Comparison of ENCODE assay signal across 15 cellular contexts in the genomic region with DNA sequence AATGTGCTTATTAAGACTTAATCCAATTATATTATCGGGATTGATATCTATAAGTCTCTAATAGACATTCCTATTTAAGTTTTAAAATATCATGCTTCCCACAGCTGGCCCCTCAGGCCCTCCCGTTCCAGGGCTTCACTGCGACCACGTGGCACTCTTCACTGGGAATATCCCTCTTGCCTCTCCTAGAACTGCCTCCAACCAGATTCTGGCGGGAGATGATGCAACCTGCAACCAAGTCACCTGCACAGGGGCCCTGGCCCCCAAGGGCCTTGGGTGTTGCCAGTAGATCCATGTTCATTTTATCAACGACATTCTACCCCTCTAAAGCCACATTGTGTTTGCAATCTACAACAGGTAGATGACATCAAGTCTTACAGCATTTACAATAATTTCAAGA. TPM values are rescaled to one million over a fixed set of nuclear protein-coding genes. Genes with fewer than 3 reads are reported as not detected.
DNase-seq lines count a peak whose midpoint lies in the region; ATAC-seq and TF ChIP-seq lines count a peak whose summit lies in the region.
"Had no signal": no experiment of that assay in that cellular context is flagged by ENCODE, and none has a peak within 500 bp of the region (broad histone marks: within the 10 kb centered on the region; RNA-seq: fewer than 3 reads in every experiment).

No MANE protein-coding gene starts in this region.

- no peak overlapping the region for H3K27ac ChIP-seq in mesenchymal stem cell (ENCODE audit: low read length, poor library complexity, severe bottlenecking)
- H3K27ac ChIP-seq: BLaER1 had no signal

- 91% methylated on average over 6 of the region's 6 CpGs for WGBS in mesenchymal stem cell

- no peak overlapping the region for H3K4me3 Mint-ChIP-seq in WTC11
- no peak overlapping the region for H3K4me3 Mint-ChIP-seq in natural killer cell treated with Interleukin-12 subunit alpha and Interleukin-12 subunit beta and Interleukin-15 and Interleukin-18, amount 100 ng/mL, for 72 hours
- H3K4me3 Mint-ChIP-seq: CD8-positive, alpha-beta memory T cell had no signal

- DNase-seq in NCI-H82 (lab: John Stamatoyannopoulos, UW) (peak; percentile 11), NCI-H82 treated with DMSO at 0.1 percent for 48 hours (lab: John Stamatoyannopoulos, UW; ENCODE audit: unreplicated experiment) (no peak), WTC11 (ENCODE audit: low spot score) (no peak), mesenchymal stem cell (no peak), ureter (ENCODE audit: low spot score) (peak; percentile 26), inferior parietal cortex (ENCODE audit: extremely low spot score) (no peak)
- DNase-seq in natural killer cell treated with Interleukin-12 subunit alpha and Interleukin-12 subunit beta and Interleukin-15 and Interleukin-18, amount 100 ng/mL, for 72 hours (ENCODE audit: low spot score): no peak
- DNase-seq: 8988T; AML-193; Caco-2; CD8-positive, alpha-beta memory T cell; DMS53; GF-D8; H7 had no signal

- H3K36me3 ChIP-seq in mesenchymal stem cell (ENCODE audit: control insufficient read depth in 1 of 2, insufficient read depth in 2 of 2, low read depth in 1 of 2, low read length in 2 of 2): peaks cover 0 to 3% of the 10 kb centered on the region in 2 experiments
- H3K36me3 ChIP-seq: BLaER1 had no signal

- ATAC-seq in WTC11: no peak
- ATAC-seq in natural killer cell treated with Interleukin-12 subunit alpha and Interleukin-12 subunit beta and Interleukin-15 and Interleukin-18, amount 100 ng/mL, for 72 hours: no peak

- H3K9me3 Mint-ChIP-seq in WTC11: no peaks in the 10 kb centered on the region
- no peaks in the 10 kb centered on the region for H3K9me3 Mint-ChIP-seq in natural killer cell treated with Interleukin-12 subunit alpha and Interleukin-12 subunit beta and Interleukin-15 and Interleukin-18, amount 100 ng/mL, for 72 hours
- H3K9me3 Mint-ChIP-seq: CD8-positive, alpha-beta memory T cell had no signal

- no peak for TF ChIP-seq CTCF in WTC11 (IDR thresholded peaks at IDR 0.05)

- no peak overlapping the region for H3K4me2 ChIP-seq in mesenchymal stem cell (ENCODE audit: low read length, poor library complexity, severe bottlenecking)
- H3K4me2 ChIP-seq: BLaER1 had no signal

- H3K18ac ChIP-seq in mesenchymal stem cell (ENCODE audit: low read depth in 1 of 2, low read length in 2 of 2): peak overlapping the region in 1 of 2 experiments; percentile 44

- POLR2A ChIA-PET in WTC11 (lab: Charles Lee): no interaction called here

- no peaks in the 10 kb centered on the region for H3K27me3 Mint-ChIP-seq in WTC11 (ENCODE audit: low read depth)
- peaks cover 17 to 19% of the 10 kb centered on the region in 2 donors for H3K27me3 Mint-ChIP-seq in natural killer cell treated with Interleukin-12 subunit alpha and Interleukin-12 subunit beta and Interleukin-15 and Interleukin-18, amount 100 ng/mL, for 72 hours

- H3K27me3 ChIP-seq in mesenchymal stem cell (ENCODE audit: control insufficient read depth in 1 of 2, insufficient read depth in 1 of 2, low read length in 2 of 2): no peaks in the 10 kb centered on the region
- H3K27me3 ChIP-seq: BLaER1 had no signal

- H3K79me1 ChIP-seq in mesenchymal stem cell (replicated peaks; ENCODE audit: low read length, poor library complexity, severe bottlenecking): peaks cover 12% of the 10 kb centered on the region

- no peak overlapping the region for H4K91ac ChIP-seq in mesenchymal stem cell (ENCODE audit: low read length)

- no peak overlapping the region for H3K27ac Mint-ChIP-seq in WTC11
- no peak overlapping the region for H3K27ac Mint-ChIP-seq in natural killer cell treated with Interleukin-12 subunit alpha and Interleukin-12 subunit beta and Interleukin-15 and Interleukin-18, amount 100 ng/mL, for 72 hours
- H3K27ac Mint-ChIP-seq: CD8-positive, alpha-beta memory T cell had no signal

- H2BK120ac ChIP-seq in mesenchymal stem cell (ENCODE audit: low read depth, low read length): no peak overlapping the region

- no peak overlapping the region for H2AFZ ChIP-seq in mesenchymal stem cell (ENCODE audit: low read depth, low read length)

- no peaks in the 10 kb centered on the region for H3K36me3 Mint-ChIP-seq in WTC11
- no peaks in the 10 kb centered on the region for H3K36me3 Mint-ChIP-seq in natural killer cell treated with Interleukin-12 subunit alpha and Interleukin-12 subunit beta and Interleukin-15 and Interleukin-18, amount 100 ng/mL, for 72 hours
- H3K36me3 Mint-ChIP-seq: CD8-positive, alpha-beta memory T cell had no signal

- no peak overlapping the region for H2BK5ac ChIP-seq in mesenchymal stem cell (ENCODE audit: low read depth, low read length, poor library complexity, severe bottlenecking)

- peaks cover 24% of the 10 kb centered on the region for H3K4me1 Mint-ChIP-seq in WTC11
- H3K4me1 Mint-ChIP-seq in natural killer cell treated with Interleukin-12 subunit alpha and Interleukin-12 subunit beta and Interleukin-15 and Interleukin-18, amount 100 ng/mL, for 72 hours (ENCODE audit: low read depth in 2 of 2): no peaks in the 10 kb centered on the region
- H3K4me1 Mint-ChIP-seq: CD8-positive, alpha-beta memory T cell had no signal

- peak overlapping the region; percentile 57 for H2BK15ac ChIP-seq in mesenchymal stem cell (ENCODE audit: low read depth, poor library complexity, severe bottlenecking)

- H3K4me3 ChIP-seq in mesenchymal stem cell (ENCODE audit: insufficient read depth in 1 of 2, low read depth in 1 of 2, low read length in 2 of 2): no peak overlapping the region
- H3K4me3 ChIP-seq: BLaER1 had no signal

- H3K9ac ChIP-seq in mesenchymal stem cell (ENCODE audit: low read length): no peak overlapping the region
- H3K9ac ChIP-seq: BLaER1 had no signal

- H2BK12ac ChIP-seq in mesenchymal stem cell (ENCODE audit: low read length in 2 of 2): no peak overlapping the region

- no peaks in the 10 kb centered on the region for H3K9me3 ChIP-seq in mesenchymal stem cell (ENCODE audit: control insufficient read depth, low read length)
- H3K9me3 ChIP-seq: Caco-2 had no signal

- H3K14ac ChIP-seq in mesenchymal stem cell (ENCODE audit: low read length in 2 of 2): no peak overlapping the region

- CTCF ChIA-PET in WTC11 (lab: Charles Lee): no interaction called here

- no peak overlapping the region for H3K23ac ChIP-seq in mesenchymal stem cell (ENCODE audit: low read length in 2 of 2)

- H3K4me1 ChIP-seq in mesenchymal stem cell (ENCODE audit: control insufficient read depth, insufficient read depth, low read depth, low read length): no peaks in the 10 kb centered on the region
- H3K4me1 ChIP-seq: BLaER1, Caco-2 had no signal

- H2AK5ac ChIP-seq in mesenchymal stem cell (ENCODE audit: low read length, severe bottlenecking): no peak overlapping the region

- H3K4ac ChIP-seq in mesenchymal stem cell (ENCODE audit: low read depth in 1 of 2, low read length in 2 of 2): no peak overlapping the region

- H4K8ac ChIP-seq in mesenchymal stem cell (ENCODE audit: low read length): no peak overlapping the region

TF ChIP-seq in WTC11, 78 proteins besides CTCF, POLR2A, EP300 and RAD21:
- TF ChIP-seq SMAD3 (CRISPR knock-in tag; IDR thresholded peaks at IDR 0.05; ENCODE audit: borderline replicate concordance): no peak
- TF ChIP-seq, protein P1, sequence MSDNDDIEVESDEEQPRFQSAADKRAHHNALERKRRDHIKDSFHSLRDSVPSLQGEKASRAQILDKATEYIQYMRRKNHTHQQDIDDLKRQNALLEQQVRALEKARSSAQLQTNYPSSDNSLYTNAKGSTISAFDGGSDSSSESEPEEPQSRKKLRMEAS (CRISPR knock-in tag; IDR thresholded peaks at IDR 0.05): peak; percentile 57; the same call in 1 of the 2 replicates

RNA-seq across cellular contexts. Expression of a gene that starts 18.4 kb away (rescaled TPM):
- total RNA-seq in WTC11 (2021) (0.30 to 0.79 TPM (median 0.53 TPM) in 3 replicates), ureter (7.8 TPM)
- 0.43 TPM for polyA plus RNA-seq in mesenchymal stem cell (2013, experiment 1 of 2)
- 0.37 TPM for polyA plus RNA-seq in mesenchymal stem cell (2013, experiment 2 of 2)
- under 1 TPM; 0.21 to 0.73 TPM for total RNA-seq in natural killer cell treated with Interleukin-12 subunit alpha and Interleukin-12 subunit beta and Interleukin-15 and Interleukin-18, amount 100 ng/mL, for 72 hours
- total RNA-seq: H7 had no signal

RNA-seq across cellular contexts. Expression of a gene that starts 22.1 kb away (rescaled TPM):
- total RNA-seq in WTC11 (2021) (19.2 to 24.2 TPM (median 20.3 TPM) in 3 replicates), ureter (85.3 TPM)
- polyA plus RNA-seq in mesenchymal stem cell (2013, experiment 1 of 2): 141 TPM
- 139 TPM for polyA plus RNA-seq in mesenchymal stem cell (2013, experiment 2 of 2)
- 1 to 10 TPM; 2.8 to 3.8 TPM for total RNA-seq in natural killer cell treated with Interleukin-12 subunit alpha and Interleukin-12 subunit beta and Interleukin-15 and Interleukin-18, amount 100 ng/mL, for 72 hours

Comparison
In these comparisons a context has a peak if more than half of its experiments do, and no peak if none do; other contexts are left out.
1. DNase-seq: peak in NCI-H82 (single experiment) and ureter (single experiment); none in NCI-H82 treated with DMSO at 0.1 percent for 48 hours (single experiment), WTC11 (single experiment), mesenchymal stem cell (single experiment), inferior parietal cortex (single experiment) and natural killer cell treated with Interleukin-12 subunit alpha and Interleukin-12 subunit beta and Interleukin-15 and Interleukin-18, amount 100 ng/mL, for 72 hours (single experiment).